In genomic region chr2:119221609-119222008, GRCh38 we compare ENCODE assay signal across 1 cellular context.
TF ChIP-seq lines count a peak whose summit lies in the region.

No MANE protein-coding gene starts in this region.

TF ChIP-seq in K562, 482 proteins besides CTCF, POLR2A, EP300 and RAD21:
- TF ChIP-seq PRDM10 (IDR thresholded peaks at IDR 0.05; ENCODE audit: partially characterized antibody) (peak; percentile 15), BHLHE40 (IDR thresholded peaks at IDR 0.05; ENCODE audit: low read length) (no peak)
TF ChIP-seq in K562: peak in this region for 1.
